Comparison of ENCODE assay signal across 15 cellular contexts in genomic region chr7:50626286-50626685, GRCh38.
"Had no signal": no experiment of that assay in that cellular context is flagged by ENCODE, and none has a peak within 500 bp of the region (broad histone marks: within the 10 kb centered on the region; RNA-seq: fewer than 3 reads in every experiment).

No MANE protein-coding gene starts in this region.

- H3K4me3 ChIP-seq: hepatocyte, stomach, thoracic aorta, transverse colon had no signal

- H3K27me3 ChIP-seq: foreskin keratinocyte, hepatocyte, stomach, transverse colon had no signal

- H3K4me1 ChIP-seq: foreskin keratinocyte, transverse colon had no signal

- H3K9me3 ChIP-seq: stomach, thoracic aorta, transverse colon had no signal

- H3K27ac ChIP-seq: foreskin keratinocyte, hepatocyte, stomach, thoracic aorta, transverse colon had no signal

- H3K36me3 ChIP-seq: thoracic aorta, transverse colon had no signal

- DNase-seq: foreskin keratinocyte; kidney; left colon; mammary epithelial cell; naive thymus-derived CD4-positive, alpha-beta T cell; nephron progenitor cell; right cardiac atrium; small intestine; stimulated activated CD4-positive, alpha-beta T cell treated with anti-CD3 and anti-CD28 coated beads, Interleukin-12 subunit alpha, Interleukin-12 subunit beta, amount 100 ng/mL, for 4 hours; stimulated activated naive CD4-positive, alpha-beta T cell; stomach; substantia nigra; transverse colon had no signal

- ATAC-seq: foreskin keratinocyte; left colon; naive thymus-derived CD4-positive, alpha-beta T cell; right cardiac atrium had no signal
